In genomic region chr4:110484767-110485166, GRCh38 we compare ENCODE assay signal across 12 cellular contexts. TPM values are rescaled to one million over a fixed set of nuclear protein-coding genes. Genes with fewer than 3 reads are reported as not detected.
DNase-seq lines count a peak whose midpoint lies in the region; ATAC-seq, FAIRE-seq and TF ChIP-seq lines count a peak whose summit lies in the region.
"Had no signal": no experiment of that assay in that cellular context is flagged by ENCODE, and none has a peak within 500 bp of the region (broad histone marks: within the 10 kb centered on the region; RNA-seq: fewer than 3 reads in every experiment).

No MANE protein-coding gene starts in this region.

- no peak overlapping the region for H3K4me2 ChIP-seq in SK-N-SH

- no peak; a peak in 1 of 4 replicates for TF ChIP-seq EP300 in SK-N-SH (IDR thresholded peaks at IDR 0.05; ENCODE audit: borderline replicate concordance in 1 of 2, low read depth in 1 of 2, low read length in 1 of 2)

- no peak overlapping the region for H2AFZ ChIP-seq in SK-N-SH (ENCODE audit: low read depth)

- DNase-seq in CD14-positive monocyte (ENCODE audit: low spot score) (no peak), H54 (ENCODE audit: insufficient read length, low spot score) (no peak), SK-N-SH (no peak), kidney glomerular epithelial cell (lab: John Stamatoyannopoulos, UW) (peak; percentile 83), WERI-Rb-1 (no peak), NCI-H526 treated with DMSO at 0.1 percent for 48 hours (lab: John Stamatoyannopoulos, UW) (no peak)
- DNase-seq: effector CD4-positive, alpha-beta T cell had no signal

- peaks cover 6% of the 10 kb centered on the region for H3F3A ChIP-seq in SK-N-SH (replicated peaks; ENCODE audit: insufficient read depth)

- H3K4me1 ChIP-seq in SK-N-SH (ENCODE audit: control insufficient read depth in 1 of 2, insufficient read depth in 2 of 2, low read depth in 1 of 2, low read length in 1 of 2) = peaks cover 0 to 13% of the 10 kb centered on the region in 2 experiments; a peak in 1 of 4 replicates
- H3K4me1 ChIP-seq: prostate gland had no signal

- intact Hi-C loops in CD14-positive monocyte (cut with micrococcal nuclease) = no loop called here

- peaks cover 10% of the 10 kb centered on the region for H3K4me1 Mint-ChIP-seq in CD14-positive monocyte

- H3K79me2 ChIP-seq in SK-N-SH (ENCODE audit: insufficient read depth) = no peaks in the 10 kb centered on the region

- no peaks in the 10 kb centered on the region for H3K36me3 Mint-ChIP-seq in CD14-positive monocyte

- H4K20me1 ChIP-seq in SK-N-SH (ENCODE audit: insufficient read depth) = no peaks in the 10 kb centered on the region

- FAIRE-seq in H54 (lab: Jason Lieb, UNC) = peak; percentile 78
- FAIRE-seq: TTC549 had no signal

- CTCF ChIA-PET in SK-N-SH (lab: Yijun Ruan, JAX) = interaction anchor here (1.0 to 1.5 kb wide), 3 partner anchors 169 to 486 kb away, joined by 3 to 4 read pairs (median 3); no protein-coding TSS in a partner anchor

- no peaks in the 10 kb centered on the region for H3K36me3 ChIP-seq in SK-N-SH (replicated peaks in 1 of 2; ENCODE audit: control insufficient read depth in 1 of 2, insufficient read depth in 2 of 2, low read length in 1 of 2)
- H3K36me3 ChIP-seq in WERI-Rb-1 = no peaks in the 10 kb centered on the region
- H3K36me3 ChIP-seq: prostate gland had no signal

- ATAC-seq in GM21381 (IDR thresholded peaks at IDR 0.05; ENCODE audit: unreplicated experiment) (no peak), HG02678 (IDR thresholded peaks at IDR 0.05; ENCODE audit: unreplicated experiment) (no peak)

- H3K9me3 ChIP-seq in SK-N-SH = no peaks in the 10 kb centered on the region
- H3K9me3 ChIP-seq in WERI-Rb-1 (ENCODE audit: severe bottlenecking) = no peaks in the 10 kb centered on the region
- H3K9me3 ChIP-seq: prostate gland had no signal

- no peak overlapping the region for H3K4me3 Mint-ChIP-seq in CD14-positive monocyte
- H3K4me3 Mint-ChIP-seq: IgD-negative memory B cell had no signal

- POLR2A ChIA-PET in SK-N-SH (lab: Yijun Ruan, JAX) = no interaction called here

- H3K27ac ChIP-seq in SK-N-SH (ENCODE audit: low read depth in 2 of 2, low read length in 1 of 2) (peak overlapping the region in 1 of 2 experiments; percentile 50; a peak in 2 of 4 replicates), WERI-Rb-1 (no peak overlapping the region)
- H3K27ac ChIP-seq: prostate gland had no signal

- peaks cover 9 to 18% (median 10%) of the 10 kb centered on the region in 3 donors for H3K27me3 Mint-ChIP-seq in CD14-positive monocyte (ENCODE audit: low read depth in 3 of 3)

- H3K4me3 ChIP-seq in SK-N-SH (ENCODE audit: low read depth in 2 of 2, low read length in 1 of 2) (no peak overlapping the region), WERI-Rb-1 (ENCODE audit: low read depth, low read length) (no peak overlapping the region)
- H3K4me3 ChIP-seq: prostate gland had no signal

- H3K9me2 ChIP-seq in SK-N-SH = no peaks in the 10 kb centered on the region

- H3K27me3 ChIP-seq in SK-N-SH (ENCODE audit: insufficient read depth) (no peaks in the 10 kb centered on the region), WERI-Rb-1 (ENCODE audit: insufficient read depth, low read depth, severe bottlenecking) (no peaks in the 10 kb centered on the region)

- H3K9me3 Mint-ChIP-seq in CD14-positive monocyte = no peaks in the 10 kb centered on the region
- H3K9me3 Mint-ChIP-seq: IgD-negative memory B cell had no signal

- no peak for TF ChIP-seq RAD21 in SK-N-SH (IDR thresholded peaks at IDR 0.05; ENCODE audit: low read length)

- no peak overlapping the region for H3K9ac ChIP-seq in SK-N-SH

- WGBS in SK-N-SH (ENCODE audit: low lambda C conversion rate) = 57% methylated on average over 5 of the region's 5 CpGs

- peak overlapping the region in 4 of 7 donors; percentile 5 to 87 (median 61) for H3K27ac Mint-ChIP-seq in CD14-positive monocyte
- H3K27ac Mint-ChIP-seq: IgD-negative memory B cell had no signal

- no peak for TF ChIP-seq CTCF in CD14-positive monocyte (IDR thresholded peaks at IDR 0.05)
- no peak for TF ChIP-seq CTCF in SK-N-SH (IDR thresholded peaks at IDR 0.05)
- no peak for TF ChIP-seq CTCF in WERI-Rb-1 (IDR thresholded peaks at IDR 0.05; ENCODE audit: low read depth, low read length)

- TF ChIP-seq POLR2A in H54 (IDR thresholded peaks at IDR 0.05; ENCODE audit: low read depth, low read length) = no peak

TF ChIP-seq in SK-N-SH, 30 proteins besides CTCF, POLR2A, EP300 and RAD21:
- TF ChIP-seq CHD2 (IDR thresholded peaks at IDR 0.05; ENCODE audit: low read length, partially characterized antibody) (no peak), FOSL2 (IDR thresholded peaks at IDR 0.05; ENCODE audit: borderline replicate concordance, low read depth) (peak; percentile 58), GATA2 (CRISPR knock-in tag; IDR thresholded peaks at IDR 0.05) (no peak), TEAD4 (IDR thresholded peaks at IDR 0.05; ENCODE audit: borderline replicate concordance, insufficient read depth) (no peak), RCOR1 (IDR thresholded peaks at IDR 0.05; ENCODE audit: low read length) (no peak), POLR2AphosphoS5 (IDR thresholded peaks at IDR 0.05; ENCODE audit: low read depth, low read length) (no peak), FOXJ3 (CRISPR knock-in tag; IDR thresholded peaks at IDR 0.05) (no peak), ELF1 (IDR thresholded peaks at IDR 0.05) (no peak), MEF2A (IDR thresholded peaks at IDR 0.05; ENCODE audit: borderline replicate concordance, low read depth) (peak; percentile 75), MAX (IDR thresholded peaks at IDR 0.05; ENCODE audit: low read depth) (no peak), FOXM1 (IDR thresholded peaks at IDR 0.05; ENCODE audit: low read depth) (no peak), YY1 (IDR thresholded peaks at IDR 0.05; ENCODE audit: low read depth) (no peak), SIN3A (IDR thresholded peaks at IDR 0.05; ENCODE audit: borderline replicate concordance, low read depth, low read length) (no peak), IRF3 (IDR thresholded peaks at IDR 0.05; ENCODE audit: low read depth, low read length) (no peak), MXI1 (IDR thresholded peaks at IDR 0.05; ENCODE audit: low read depth, low read length) (no peak), GABPA (IDR thresholded peaks at IDR 0.05; ENCODE audit: low read depth) (no peak), JUND (IDR thresholded peaks at IDR 0.05) (no peak), EZH2phosphoT487 (IDR thresholded peaks at IDR 0.05; ENCODE audit: borderline replicate concordance, low read depth) (no peak), USF1 (IDR thresholded peaks at IDR 0.05; ENCODE audit: borderline replicate concordance, low read depth) (no peak), TCF12 (IDR thresholded peaks at IDR 0.05) (peak; percentile 82), PBX3 (IDR thresholded peaks at IDR 0.05) (peak; percentile 59)

RNA-seq across cellular contexts. Expression of gene ENPEP, which starts 8.8 kb away (rescaled TPM):
- polyA plus RNA-seq in CD14-positive monocyte (not detected), SK-N-SH (2012; rRNA removed) (0.15 and 0.16 TPM in 2 replicates)
- polyA plus RNA-seq in SK-N-SH (2012; cell fraction: cytosol; rRNA removed) = 0.04 and 0.19 TPM in 2 replicates
- 0.04 and 0.05 TPM in 2 replicates for polyA plus RNA-seq in SK-N-SH (2012; cell fraction: nucleus; rRNA removed)
- polyA plus RNA-seq: IgD-negative memory B cell had no signal
